In genomic region chr13:31846984-31847752, GRCh38 we compare ENCODE assay signal across 8 cellular contexts.
DNase-seq lines count a peak whose midpoint lies in the region; ATAC-seq and TF ChIP-seq lines count a peak whose summit lies in the region.

No MANE protein-coding gene starts in this region.

- H3K36me3 ChIP-seq in suprapubic skin: no peaks in the 10 kb centered on the region

- peaks cover 17% of the 10 kb centered on the region for H3K4me1 ChIP-seq in suprapubic skin

- no peak overlapping the region for H3K27ac Mint-ChIP-seq in activated naive CD8-positive, alpha-beta T cell treated with anti-CD3 and anti-CD28 coated beads, Interleukin-2, amount 50 U/mL, for 24 hours

- H3K4me1 Mint-ChIP-seq in activated naive CD8-positive, alpha-beta T cell treated with anti-CD3 and anti-CD28 coated beads, Interleukin-2, amount 50 U/mL, for 24 hours: peaks cover 7% of the 10 kb centered on the region

- no peak for DNase-seq in activated naive CD8-positive, alpha-beta T cell treated with anti-CD3 and anti-CD28 coated beads, Interleukin-2, amount 50 U/mL, for 24 hours
- DNase-seq in iPS-NIHi7 (ENCODE audit: extremely low spot score): peak; percentile 42
- DNase-seq in suprapubic skin (ENCODE audit: low spot score in 2 of 2): no peak
- no peak for DNase-seq in GM20000 (ENCODE audit: low spot score)

- H3K27me3 Mint-ChIP-seq in activated naive CD8-positive, alpha-beta T cell treated with anti-CD3 and anti-CD28 coated beads, Interleukin-2, amount 50 U/mL, for 24 hours: peaks cover 25% of the 10 kb centered on the region

- ATAC-seq in GM18498 (IDR thresholded peaks at IDR 0.05; ENCODE audit: unreplicated experiment) (peak; percentile 9), HG03175 (IDR thresholded peaks at IDR 0.05; ENCODE audit: unreplicated experiment) (peak; percentile 9), GM21367 (IDR thresholded peaks at IDR 0.05; ENCODE audit: unreplicated experiment) (no peak), GM18861 (IDR thresholded peaks at IDR 0.05; ENCODE audit: unreplicated experiment) (no peak)
- ATAC-seq in activated naive CD8-positive, alpha-beta T cell treated with anti-CD3 and anti-CD28 coated beads, Interleukin-2, amount 50 U/mL, for 24 hours: peak; percentile 16

- no peak for TF ChIP-seq EP300 in suprapubic skin (IDR thresholded peaks at IDR 0.05)

- H3K4me3 ChIP-seq in suprapubic skin: peak overlapping the region; percentile 88

- H3K27ac ChIP-seq in suprapubic skin: peak overlapping the region; percentile 88

- TF ChIP-seq CTCF in suprapubic skin (IDR thresholded peaks at IDR 0.05): no peak
- no peak for TF ChIP-seq CTCF in GM20000 (IDR thresholded peaks at IDR 0.05; ENCODE audit: extremely low read depth, missing control alignments)

- H3K9me3 Mint-ChIP-seq in activated naive CD8-positive, alpha-beta T cell treated with anti-CD3 and anti-CD28 coated beads, Interleukin-2, amount 50 U/mL, for 24 hours: no peaks in the 10 kb centered on the region

- peak overlapping the region; percentile 45 for H3K4me3 Mint-ChIP-seq in activated naive CD8-positive, alpha-beta T cell treated with anti-CD3 and anti-CD28 coated beads, Interleukin-2, amount 50 U/mL, for 24 hours

- TF ChIP-seq POLR2A in suprapubic skin (IDR thresholded peaks at IDR 0.05): no peak

- H3K27me3 ChIP-seq in suprapubic skin: no peaks in the 10 kb centered on the region

- 13% methylated on average over 14 of the region's 30 CpGs for WGBS in suprapubic skin

- no peaks in the 10 kb centered on the region for H3K9me3 ChIP-seq in suprapubic skin

- no peaks in the 10 kb centered on the region for H3K36me3 Mint-ChIP-seq in activated naive CD8-positive, alpha-beta T cell treated with anti-CD3 and anti-CD28 coated beads, Interleukin-2, amount 50 U/mL, for 24 hours (ENCODE audit: low read depth)

Comparison
In these comparisons a context has a peak if more than half of its experiments do, and no peak if none do; other contexts are left out.
1. ATAC-seq: peak in GM18498 (single experiment), HG03175 (single experiment) and activated naive CD8-positive, alpha-beta T cell treated with anti-CD3 and anti-CD28 coated beads, Interleukin-2, amount 50 U/mL, for 24 hours (single experiment); none in GM21367 (single experiment) and GM18861 (single experiment).